ENCODE assay signal across 10 cellular contexts in the genomic region with DNA sequence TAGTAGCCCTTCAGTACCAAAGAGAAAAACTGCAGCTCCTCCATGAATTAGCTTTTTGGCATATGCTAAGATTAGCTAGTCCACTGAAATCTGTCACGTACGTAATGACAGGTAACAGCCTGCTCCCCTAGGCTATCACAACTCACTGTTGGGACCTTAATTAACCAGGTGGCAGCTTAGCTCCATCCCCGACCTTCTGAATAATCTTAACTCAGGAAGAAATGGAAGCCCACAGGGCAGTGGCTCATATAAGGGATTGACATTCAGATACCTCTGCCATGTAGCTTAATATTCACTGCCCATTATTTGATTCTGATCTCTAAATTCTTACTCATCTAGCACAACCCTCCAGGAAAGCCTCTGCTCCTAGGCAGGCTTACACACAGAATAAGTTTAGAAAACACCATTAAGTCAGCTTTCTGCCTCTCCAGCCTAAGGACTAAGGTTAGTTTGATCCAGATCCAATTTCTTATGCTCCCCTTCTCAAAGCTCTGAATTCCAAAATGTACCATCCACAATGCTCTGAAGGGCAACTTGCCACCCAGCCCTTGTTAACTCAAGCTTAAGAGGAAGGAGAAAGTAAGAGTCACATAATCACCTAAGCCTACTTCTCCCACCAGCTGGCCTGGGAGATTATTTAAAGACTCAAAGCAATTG. TPM values are rescaled to one million over a fixed set of nuclear protein-coding genes. Genes with fewer than 3 reads are reported as not detected.
DNase-seq lines count a peak whose midpoint lies in the region; ATAC-seq and TF ChIP-seq lines count a peak whose summit lies in the region.
"Had no signal": no experiment of that assay in that cellular context is flagged by ENCODE, and none has a peak within 500 bp of the region (broad histone marks: within the 10 kb centered on the region; RNA-seq: fewer than 3 reads in every experiment).

No MANE protein-coding gene starts in this region.

- H3K4me3 Mint-ChIP-seq in activated CD4-positive, alpha-beta memory T cell treated with anti-CD3 and anti-CD28 coated beads, Interleukin-2, amount 10 ng/mL, durations not matched to agents 7 days and 5 days, result peak overlapping the region; percentile 90

- WGBS in gastroesophageal sphincter (ENCODE audit: low coverage in 1 of 2), 2 donors, result 24 to 40% methylated on average over 3 of the region's 3 CpGs

- H3K4me1 Mint-ChIP-seq in activated CD4-positive, alpha-beta memory T cell treated with anti-CD3 and anti-CD28 coated beads, Interleukin-2, amount 10 ng/mL, durations not matched to agents 7 days and 5 days, result peaks cover 58% of the 10 kb centered on the region

- peak overlapping the region; percentile 17 to 100 (median 49); a peak in 19 of 22 replicates for H3K9ac ChIP-seq in BLaER1 treated with 17β-estradiol and CSF1 and Interleukin-3, amounts not matched to agents 10 nM and 100 nM

- peak overlapping the region in 5 of 11 experiments; percentile 1 to 47 (median 35); a peak in 4 of 22 replicates for H3K27ac ChIP-seq in BLaER1 treated with 17β-estradiol and CSF1 and Interleukin-3, amounts not matched to agents 10 nM and 100 nM
- no peak overlapping the region for H3K27ac ChIP-seq in lower lobe of right lung
- H3K27ac ChIP-seq in gastroesophageal sphincter, result peak overlapping the region in 2 of 4 donors; percentile 7 to 29

- TF ChIP-seq POLR2A in GM19193 (IDR thresholded peaks at IDR 0.05; ENCODE audit: extremely low read depth, insufficient read depth, insufficient read length) (peak; percentile 36), gastroesophageal sphincter (IDR thresholded peaks at IDR 0.05) (no peak)

- peaks cover 86 to 95% (median 88%) of the 10 kb centered on the region in 11 experiments for H3K36me3 ChIP-seq in BLaER1 treated with 17β-estradiol and CSF1 and Interleukin-3, amounts not matched to agents 10 nM and 100 nM
- H3K36me3 ChIP-seq in lower lobe of right lung (peaks cover 91% of the 10 kb centered on the region), gastroesophageal sphincter (peaks cover 7 to 86% of the 10 kb centered on the region in 2 donors)
- H3K36me3 ChIP-seq: uterus had no signal

- POLR2A ChIA-PET in activated CD4-positive, alpha-beta memory T cell treated with anti-CD3 and anti-CD28 coated beads, Interleukin-2, amount 10 ng/mL, durations not matched to agents 7 days and 5 days (lab: Charles Lee), result interaction anchor here (1.0 to 17.8 kb wide), 12 partner anchors 9 to 380 kb away, joined by 3 to 391 read pairs (median 4); no protein-coding TSS in a partner anchor

- peaks cover 88 to 99% (median 98%) of the 10 kb centered on the region in 11 experiments for H4K20me1 ChIP-seq in BLaER1 treated with 17β-estradiol and CSF1 and Interleukin-3, amounts not matched to agents 10 nM and 100 nM

- CTCF ChIA-PET in activated CD4-positive, alpha-beta memory T cell treated with anti-CD3 and anti-CD28 coated beads, Interleukin-2, amount 10 ng/mL, durations not matched to agents 7 days and 5 days (lab: Charles Lee), result interaction anchor here (0.6 to 9.6 kb wide), 10 partner anchors 9 to 426 kb away, joined by 4 to 109 read pairs (median 6); no protein-coding TSS in a partner anchor

- intact Hi-C loops in lower lobe of right lung (cut with DNase I), result no loop called here

- peaks cover 81% of the 10 kb centered on the region for H3K36me3 Mint-ChIP-seq in activated CD4-positive, alpha-beta memory T cell treated with anti-CD3 and anti-CD28 coated beads, Interleukin-2, amount 10 ng/mL, durations not matched to agents 7 days and 5 days (ENCODE audit: low read depth)

- H3K4me2 ChIP-seq in BLaER1 treated with 17β-estradiol and CSF1 and Interleukin-3, amounts not matched to agents 10 nM and 100 nM, result peak overlapping the region; percentile 39 to 97 (median 90)

- ATAC-seq in lower lobe of right lung (no peak), gastroesophageal sphincter (no peak), HG02610 (IDR thresholded peaks at IDR 0.05; ENCODE audit: unreplicated experiment) (no peak)

- H3K4me3 ChIP-seq in BLaER1 treated with 17β-estradiol and CSF1 and Interleukin-3, amounts not matched to agents 10 nM and 100 nM, result peak overlapping the region in 8 of 10 experiments; percentile 29 to 98 (median 92); a peak in 12 of 20 replicates
- H3K4me3 ChIP-seq in lower lobe of right lung (peak overlapping the region; percentile 12), gastroesophageal sphincter (no peak overlapping the region)
- H3K4me3 ChIP-seq: uterus had no signal

- no peak for TF ChIP-seq CTCF in lower lobe of right lung (IDR thresholded peaks at IDR 0.05)
- TF ChIP-seq CTCF in gastroesophageal sphincter (IDR thresholded peaks at IDR 0.05), result no peak

- TF ChIP-seq EP300 in gastroesophageal sphincter (IDR thresholded peaks at IDR 0.05), result no peak

- H3K27me3 Mint-ChIP-seq in activated CD4-positive, alpha-beta memory T cell treated with anti-CD3 and anti-CD28 coated beads, Interleukin-2, amount 10 ng/mL, durations not matched to agents 7 days and 5 days, result no peaks in the 10 kb centered on the region

- no peak for DNase-seq in activated CD4-positive, alpha-beta memory T cell treated with anti-CD3 and anti-CD28 coated beads, Interleukin-2, amount 10 ng/mL, durations not matched to agents 7 days and 5 days
- DNase-seq in lower lobe of right lung (no peak), hippocampal formation (lab: John Stamatoyannopoulos, UW) (no peak), GM19238 (ENCODE audit: insufficient read length, low spot score) (no peak)
- DNase-seq: Kasumi-1, uterus had no signal

- H3K27me3 ChIP-seq in BLaER1 treated with 17β-estradiol and CSF1 and Interleukin-3, amounts not matched to agents 10 nM and 100 nM, result no peaks in the 10 kb centered on the region
- H3K27me3 ChIP-seq in lower lobe of right lung (ENCODE audit: low read depth) (no peaks in the 10 kb centered on the region), gastroesophageal sphincter (no peaks in the 10 kb centered on the region)
- H3K27me3 ChIP-seq: uterus had no signal

- peaks cover 0 to 16% (median 3%) of the 10 kb centered on the region in 11 experiments; a peak in 7 of 22 replicates for H3K9me3 ChIP-seq in BLaER1 treated with 17β-estradiol and CSF1 and Interleukin-3, amounts not matched to agents 10 nM and 100 nM (replicated peaks in 1 of 11)
- no peaks in the 10 kb centered on the region for H3K9me3 ChIP-seq in lower lobe of right lung
- H3K9me3 ChIP-seq in gastroesophageal sphincter, result no peaks in the 10 kb centered on the region
- H3K9me3 ChIP-seq: uterus had no signal

- peaks cover 31 to 43% (median 36%) of the 10 kb centered on the region in 10 experiments for H3K4me1 ChIP-seq in BLaER1 treated with 17β-estradiol and CSF1 and Interleukin-3, amounts not matched to agents 10 nM and 100 nM
- peaks cover 64% of the 10 kb centered on the region for H3K4me1 ChIP-seq in lower lobe of right lung
- H3K4me1 ChIP-seq in gastroesophageal sphincter, result peaks cover 5 to 74% (median 38%) of the 10 kb centered on the region in 3 donors

- no peaks in the 10 kb centered on the region for H3K9me3 Mint-ChIP-seq in activated CD4-positive, alpha-beta memory T cell treated with anti-CD3 and anti-CD28 coated beads, Interleukin-2, amount 10 ng/mL, durations not matched to agents 7 days and 5 days

- H3K27ac Mint-ChIP-seq in activated CD4-positive, alpha-beta memory T cell treated with anti-CD3 and anti-CD28 coated beads, Interleukin-2, amount 10 ng/mL, durations not matched to agents 7 days and 5 days, result peak overlapping the region; percentile 99

RNA-seq across cellular contexts. Expression of a gene that starts 5.0 kb away (rescaled TPM):
- total RNA-seq in activated CD4-positive, alpha-beta memory T cell treated with anti-CD3 and anti-CD28 coated beads, Interleukin-2, amount 10 ng/mL, durations not matched to agents 7 days and 5 days, result 1,000 to 10,000 TPM; 1,570 to 1,577 TPM
- total RNA-seq in lower lobe of right lung, result 1,001 TPM
- total RNA-seq in gastroesophageal sphincter, result 1,000 to 10,000 TPM in 3 of 4 donors, 100 to 1,000 TPM in 1; 976 to 1,475 (median 1,128) TPM

Comparison
In these comparisons a context has a peak if more than half of its experiments do, and no peak if none do; other contexts are left out.
1. H3K4me3 ChIP-seq: peak in BLaER1 treated with 17β-estradiol and CSF1 and Interleukin-3, amounts not matched to agents 10 nM and 100 nM (8 of 10) and lower lobe of right lung (single experiment); none in gastroesophageal sphincter (0 of 2).